In the genomic region with DNA sequence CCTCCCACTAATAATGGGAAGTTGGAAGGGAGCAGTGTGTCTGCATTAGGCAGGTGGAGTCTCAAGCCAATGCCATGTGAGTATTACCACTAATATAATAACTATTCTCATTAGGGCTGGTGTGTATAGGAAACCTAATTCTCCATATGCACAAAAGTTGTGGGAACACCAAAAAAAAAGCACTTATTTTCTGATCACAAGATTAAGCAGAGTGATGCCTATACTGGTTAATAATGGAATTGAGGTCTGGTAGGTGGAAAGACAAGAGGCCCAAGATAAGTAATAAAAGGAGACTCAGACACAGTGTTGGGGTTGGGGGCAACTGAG, we compare ENCODE assay signal across 20 cellular contexts. TPM values are rescaled to one million over a fixed set of nuclear protein-coding genes. Genes with fewer than 3 reads are reported as not detected.
DNase-seq lines count a peak whose midpoint lies in the region; ATAC-seq and TF ChIP-seq lines count a peak whose summit lies in the region.
"Had no signal": no experiment of that assay in that cellular context is flagged by ENCODE, and none has a peak within 500 bp of the region (broad histone marks: within the 10 kb centered on the region; RNA-seq: fewer than 3 reads in every experiment).

No MANE protein-coding gene starts in this region.

- H3K4me3 Mint-ChIP-seq in endodermal cell (no peak overlapping the region), immature natural killer cell (no peak overlapping the region)
- H3K4me3 Mint-ChIP-seq: activated CD4-positive, alpha-beta T cell treated with anti-CD3 and anti-CD28 coated beads, Interleukin-2, amount 10 ng/mL, durations not matched to agents 7 days and 5 days; activated naive CD8-positive, alpha-beta T cell; activated T-cell treated with anti-CD3 and anti-CD28 coated beads, Interleukin-2, amount 50 U/mL, for 24 hours; neural crest cell; WTC11 had no signal

- H3K36me3 Mint-ChIP-seq in endodermal cell (ENCODE audit: low read depth) (no peaks in the 10 kb centered on the region), immature natural killer cell (no peaks in the 10 kb centered on the region)
- H3K36me3 Mint-ChIP-seq: activated naive CD8-positive, alpha-beta T cell; WTC11 had no signal

- H3K36me3 ChIP-seq in HCT116 (ENCODE audit: control insufficient read depth in 1 of 2, insufficient read depth in 2 of 2, low read length in 2 of 2) (no peaks in the 10 kb centered on the region), endodermal cell (ENCODE audit: control insufficient read depth, insufficient read depth, low read length) (no peaks in the 10 kb centered on the region)
- H3K36me3 ChIP-seq: gastroesophageal sphincter, ovary, SJSA1, uterus had no signal

- no peak for ATAC-seq in HCT116
- no peak for ATAC-seq in GM18502 (IDR thresholded peaks at IDR 0.05; ENCODE audit: poor library complexity, unreplicated experiment)

- no peak overlapping the region for H3K4me2 ChIP-seq in HCT116 (ENCODE audit: low read length)
- H3K4me2 ChIP-seq: A549, hepatocyte had no signal

- H3K27ac ChIP-seq in 22Rv1 (no peak overlapping the region), HCT116 (ENCODE audit: low read depth, low read length) (no peak overlapping the region), RWPE1 (no peak overlapping the region), endodermal cell (ENCODE audit: low read depth, low read length) (no peak overlapping the region)
- H3K27ac ChIP-seq: A549, gastroesophageal sphincter, hepatocyte, ovary, SJSA1, uterus had no signal

- H3K9me3 ChIP-seq in HCT116 (ENCODE audit: control insufficient read depth in 1 of 2, insufficient read depth in 1 of 2, low read depth in 1 of 2, low read length in 2 of 2) (no peaks in the 10 kb centered on the region), endodermal cell (ENCODE audit: control insufficient read depth, low read length) (no peaks in the 10 kb centered on the region)
- H3K9me3 ChIP-seq: A549, gastroesophageal sphincter, ovary, SJSA1, uterus had no signal

- RAD21 ChIA-PET in HCT116 (lab: Charles Lee; ENCODE audit: low non-redundant PET in 1 of 2, low total read pairs in 2 of 2, uncharacterized antibody in 2 of 2, unreplicated experiment in 2 of 2): interaction anchor here (0.8 to 2.3 kb wide), 6 partner anchors 180 to 194 kb away, joined by 3 to 13 read pairs (median 5); a partner anchor contains a TSS

- BruUV-seq in HCT116 (replicated peaks; lab: Mats Ljungman, UMichigan): no TSS peak

- no peak overlapping the region for H3K9ac ChIP-seq in HCT116 (ENCODE audit: low read length)
- H3K9ac ChIP-seq in endodermal cell (ENCODE audit: extremely low read depth, low read length, poor library complexity, severe bottlenecking): no peak overlapping the region

- no peak for TF ChIP-seq RAD21 in HCT116 (IDR thresholded peaks at IDR 0.05; ENCODE audit: low read depth)

- CTCF ChIA-PET in HCT116 (lab: Charles Lee) (interaction anchor here (0.6 to 9.0 kb wide), 13 partner anchors 8 to 702 kb away, joined by 3 to 412 read pairs (median 4); a partner anchor contains a TSS), RWPE1 (lab: Yijun Ruan, JAX) (interaction anchor here (0.6 to 7.0 kb wide), 20 partner anchors 11 to 741 kb away, joined by 3 to 106 read pairs (median 4); a partner anchor contains a TSS)

- H3K4me1 Mint-ChIP-seq in endodermal cell (peaks cover 20% of the 10 kb centered on the region), immature natural killer cell (no peaks in the 10 kb centered on the region)

- H3K9me3 Mint-ChIP-seq in endodermal cell: no peaks in the 10 kb centered on the region
- H3K9me3 Mint-ChIP-seq in immature natural killer cell: no peaks in the 10 kb centered on the region
- H3K9me3 Mint-ChIP-seq: activated CD4-positive, alpha-beta T cell treated with anti-CD3 and anti-CD28 coated beads, Interleukin-2, amount 10 ng/mL, durations not matched to agents 7 days and 5 days; activated T-cell treated with anti-CD3 and anti-CD28 coated beads, Interleukin-2, amount 50 U/mL, for 24 hours; neural crest cell; WTC11 had no signal

- H4K20me1 ChIP-seq in HCT116 (ENCODE audit: insufficient read depth): no peaks in the 10 kb centered on the region

- no peaks in the 10 kb centered on the region for H3K79me2 ChIP-seq in HCT116 (ENCODE audit: insufficient read depth, low read length)
- H3K79me2 ChIP-seq: hepatocyte had no signal

- TF ChIP-seq CTCF in 22Rv1 (IDR thresholded peaks at IDR 0.05) (peak; percentile 65), HCT116 (IDR thresholded peaks at IDR 0.05 in 2 of 3, conservative IDR thresholded peaks at IDR 0.05 in 1 of 3; ENCODE audit: borderline replicate concordance in 1 of 3, insufficient read depth in 1 of 3, low read depth in 2 of 3, low read length in 2 of 3) (no peak), RWPE1 (conservative IDR thresholded peaks at IDR 0.05; ENCODE audit: low read depth) (peak; percentile 9; the same call in 1 of the 2 replicates), endodermal cell (conservative IDR thresholded peaks at IDR 0.05) (no peak)

- no peaks in the 10 kb centered on the region for H3K9me2 ChIP-seq in HCT116 (ENCODE audit: insufficient read depth)

- H3K4me1 ChIP-seq in HCT116 (ENCODE audit: control insufficient read depth in 1 of 2, insufficient read depth in 2 of 2, low read length in 2 of 2) (no peaks in the 10 kb centered on the region), endodermal cell (ENCODE audit: control insufficient read depth, insufficient read depth, low read length) (no peaks in the 10 kb centered on the region)
- H3K4me1 ChIP-seq: A549, uterus had no signal

- TF ChIP-seq POLR2A in HCT116 (IDR thresholded peaks at IDR 0.05; ENCODE audit: borderline replicate concordance, extremely low read depth, insufficient read depth, insufficient read length): no peak

- POLR2A ChIA-PET in HCT116 (lab: Charles Lee): interaction anchor here (1.3 to 4.5 kb wide), 3 partner anchors 179 to 187 kb away, joined by 8 to 39 read pairs (median 18); a partner anchor contains a TSS
- POLR2A ChIA-PET in RWPE1 (lab: Yijun Ruan, JAX; ENCODE audit: low non-redundant PET): no interaction called here

- DNase-seq in HCT116 (ENCODE audit: low read depth, low spot score): no peak
- DNase-seq in RWPE1 (ENCODE audit: low spot score): no peak
- no peak for DNase-seq in endodermal cell
- no peak for DNase-seq in NCI-H2081 treated with DMSO at 0.1 percent for 48 hours (lab: John Stamatoyannopoulos, UW)
- DNase-seq in immature natural killer cell: no peak
- DNase-seq in KG1 (lab: John Stamatoyannopoulos, UW): no peak
- DNase-seq: NCI-H2227 treated with DMSO at 0.1 percent for 48 hours had no signal

- H3K27ac Mint-ChIP-seq in endodermal cell (peak overlapping the region; percentile 77), immature natural killer cell (no peak overlapping the region)
- H3K27ac Mint-ChIP-seq: activated CD4-positive, alpha-beta T cell treated with anti-CD3 and anti-CD28 coated beads, Interleukin-2, amount 10 ng/mL, durations not matched to agents 7 days and 5 days; activated naive CD8-positive, alpha-beta T cell; activated T-cell treated with anti-CD3 and anti-CD28 coated beads, Interleukin-2, amount 50 U/mL, for 24 hours; WTC11 had no signal

- intact Hi-C loops in HCT116 (cut with micrococcal nuclease): loop anchor here (1.0 kb wide), 1 partner anchor 697 kb away; no protein-coding TSS in a partner anchor

- H2AFZ ChIP-seq in HCT116 (ENCODE audit: low read depth, low read length, poor library complexity, severe bottlenecking): peak overlapping the region; percentile 83
- H2AFZ ChIP-seq: hepatocyte had no signal

- H3K4me3 ChIP-seq in HCT116 (replicated peaks in 1 of 2; ENCODE audit: low read depth in 1 of 2, low read length in 2 of 2): no peak overlapping the region
- no peak overlapping the region for H3K4me3 ChIP-seq in endodermal cell (ENCODE audit: low read length)
- H3K4me3 ChIP-seq: A549, gastroesophageal sphincter, hepatocyte, ovary, SJSA1, uterus had no signal

- H3K27me3 ChIP-seq in HCT116 (ENCODE audit: insufficient read depth, low read length) (no peaks in the 10 kb centered on the region), endodermal cell (ENCODE audit: control insufficient read depth, insufficient read depth, low read length, poor library complexity, severe bottlenecking) (peaks cover 7% of the 10 kb centered on the region)
- H3K27me3 ChIP-seq: gastroesophageal sphincter, hepatocyte, ovary, SJSA1, uterus had no signal

- H3K27me3 Mint-ChIP-seq in endodermal cell (ENCODE audit: insufficient read depth): peaks cover 8% of the 10 kb centered on the region
- peaks cover 0 to 2% (median 0%) of the 10 kb centered on the region in 3 donors for H3K27me3 Mint-ChIP-seq in immature natural killer cell (ENCODE audit: low read depth in 3 of 3)
- H3K27me3 Mint-ChIP-seq: activated T-cell treated with anti-CD3 and anti-CD28 coated beads, Interleukin-2, amount 50 U/mL, for 24 hours had no signal

TF ChIP-seq in HCT116, 20 proteins besides CTCF, POLR2A, EP300 and RAD21 (continues in another document):
- TF ChIP-seq, protein P1, sequence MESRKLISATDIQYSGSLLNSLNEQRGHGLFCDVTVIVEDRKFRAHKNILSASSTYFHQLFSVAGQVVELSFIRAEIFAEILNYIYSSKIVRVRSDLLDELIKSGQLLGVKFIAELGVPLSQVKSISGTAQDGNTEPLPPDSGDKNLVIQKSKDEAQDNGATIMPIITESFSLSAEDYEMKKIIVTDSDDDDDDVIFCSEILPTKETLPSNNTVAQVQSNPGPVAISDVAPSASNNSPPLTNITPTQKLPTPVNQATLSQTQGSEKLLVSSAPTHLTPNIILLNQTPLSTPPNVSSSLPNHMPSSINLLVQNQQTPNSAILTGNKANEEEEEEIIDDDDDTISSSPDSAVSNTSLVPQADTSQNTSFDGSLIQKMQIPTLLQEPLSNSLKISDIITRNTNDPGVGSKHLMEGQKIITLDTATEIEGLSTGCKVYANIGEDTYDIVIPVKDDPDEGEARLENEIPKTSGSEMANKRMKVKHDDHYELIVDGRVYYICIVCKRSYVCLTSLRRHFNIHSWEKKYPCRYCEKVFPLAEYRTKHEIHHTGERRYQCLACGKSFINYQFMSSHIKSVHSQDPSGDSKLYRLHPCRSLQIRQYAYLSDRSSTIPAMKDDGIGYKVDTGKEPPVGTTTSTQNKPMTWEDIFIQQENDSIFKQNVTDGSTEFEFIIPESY (IDR thresholded peaks at IDR 0.05; ENCODE audit: extremely low read depth, insufficient replicate concordance, low read length): no peak
- TF ChIP-seq, protein P2, sequence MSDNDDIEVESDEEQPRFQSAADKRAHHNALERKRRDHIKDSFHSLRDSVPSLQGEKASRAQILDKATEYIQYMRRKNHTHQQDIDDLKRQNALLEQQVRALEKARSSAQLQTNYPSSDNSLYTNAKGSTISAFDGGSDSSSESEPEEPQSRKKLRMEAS (IDR thresholded peaks at IDR 0.05): no peak
- no peak for TF ChIP-seq EGR1 (IDR thresholded peaks at IDR 0.05; ENCODE audit: low read depth)

RNA-seq across cellular contexts. Expression of a gene that starts 7.0 kb away (rescaled TPM):
- total RNA-seq in HCT116 (2021; ENCODE audit: unreplicated experiment) (0.39 TPM), endodermal cell (1 to 10 TPM; 5.8 to 8.7 TPM)
- polyA plus RNA-seq in HCT116 (2012): 0.06 and 0.12 TPM in 2 replicates
- polyA plus RNA-seq in endodermal cell (2013, experiment 1 of 2): 3.8 TPM
- polyA plus RNA-seq in endodermal cell (2013, experiment 2 of 2): 3.3 TPM
- 1 to 10 TPM; 3.6 to 9.1 (median 4.8) TPM for polyA plus RNA-seq in immature natural killer cell

RNA-seq across cellular contexts. Expression of a gene that starts 56.6 kb away (rescaled TPM):
- total RNA-seq in HCT116 (2021; ENCODE audit: unreplicated experiment) (220 TPM), endodermal cell (100 to 1,000 TPM; 264 to 278 TPM)
- polyA plus RNA-seq in HCT116 (2012): 101 and 124 TPM in 2 replicates
- 181 TPM for polyA plus RNA-seq in endodermal cell (2013, experiment 1 of 2)
- polyA plus RNA-seq in endodermal cell (2013, experiment 2 of 2): 176 TPM
- 100 to 1,000 TPM in 1 of 3 donors, 10 to 100 TPM in 2; 71.0 to 102 (median 96.5) TPM for polyA plus RNA-seq in immature natural killer cell

Comparison
In these comparisons a context has a peak if more than half of its experiments do, and no peak if none do; other contexts are left out.
1. CTCF ChIP-seq: peak in 22Rv1 (single experiment) and RWPE1 (single experiment); none in HCT116 (0 of 3) and endodermal cell (single experiment).